ENCODE assay signal across 8 cellular contexts in the genomic region with DNA sequence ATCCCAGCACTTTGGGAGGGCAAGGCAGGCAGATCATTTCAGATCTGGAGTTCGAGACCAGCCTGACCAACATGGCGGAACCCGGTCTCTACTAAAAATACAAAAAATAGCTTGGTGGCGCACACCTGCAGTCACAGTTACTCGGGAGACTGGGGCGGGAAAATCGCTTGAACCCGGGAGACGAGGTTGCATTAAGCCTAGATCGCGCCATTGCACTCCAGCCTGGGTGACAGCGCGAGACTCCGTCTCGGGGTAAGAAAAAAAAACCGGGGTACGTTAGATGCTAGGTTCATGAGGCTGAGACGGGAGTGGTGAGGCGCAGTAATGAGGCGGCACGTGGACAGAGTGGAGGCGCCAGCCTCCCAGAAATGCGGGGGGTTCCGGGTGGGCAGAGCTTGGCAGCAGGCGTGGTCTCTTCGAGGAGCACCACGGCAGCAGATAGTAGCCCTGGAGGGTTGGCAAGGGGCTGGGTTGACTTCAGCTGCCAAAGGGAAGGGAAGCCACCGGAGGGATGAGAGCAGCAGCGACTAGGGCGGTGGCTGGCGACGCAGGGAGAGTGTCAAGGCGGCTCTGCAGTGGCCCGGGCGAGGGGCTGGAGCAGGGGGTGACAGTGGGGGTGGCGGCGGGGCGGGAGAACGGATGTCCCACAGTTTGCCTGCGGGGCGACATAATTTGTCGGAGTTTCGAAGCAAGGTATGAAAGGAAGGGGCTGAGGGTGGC. TPM values are rescaled to one million over a fixed set of nuclear protein-coding genes. Genes with fewer than 3 reads are reported as not detected.
DNase-seq lines count a peak whose midpoint lies in the region; ATAC-seq, FAIRE-seq and TF ChIP-seq lines count a peak whose summit lies in the region.

No MANE protein-coding gene starts in this region.

- no peaks in the 10 kb centered on the region for H3K9me3 ChIP-seq in kidney (ENCODE audit: control insufficient read depth in 1 of 2, low read length in 2 of 2)

- intact Hi-C loops in activated CD4-positive, alpha-beta T cell treated with anti-CD3 and anti-CD28 coated beads for 36 hours (cut with DNase I, micrococcal nuclease): loop anchor here (2.0 to 10.0 kb wide), 3 partner anchors 36 to 499 kb away; partner anchors contain the start of gene CDK11B (in 1 of the 2)
- intact Hi-C loops in kidney (cut with DNase I): no loop called here

- FAIRE-seq in kidney (lab: Jason Lieb, UNC): no peak

- CTCF ChIA-PET in activated CD4-positive, alpha-beta T cell treated with anti-CD3 and anti-CD28 coated beads for 36 hours (lab: Charles Lee): interaction anchor here (0.7 to 2.0 kb wide), 4 partner anchors 8 to 98 kb away, joined by 3 to 11 read pairs (median 3); partner anchors contain the start of gene CCNL2

- H3K27me3 Mint-ChIP-seq in activated CD4-positive, alpha-beta T cell treated with anti-CD3 and anti-CD28 coated beads for 36 hours: no peaks in the 10 kb centered on the region
- H3K27me3 Mint-ChIP-seq in activated naive CD8-positive, alpha-beta T cell treated with anti-CD3 and anti-CD28 coated beads for 36 hours: no peaks in the 10 kb centered on the region

- H3K36me3 Mint-ChIP-seq in activated CD4-positive, alpha-beta T cell treated with anti-CD3 and anti-CD28 coated beads for 36 hours (ENCODE audit: low read depth): peaks cover 62% of the 10 kb centered on the region
- peaks cover 56% of the 10 kb centered on the region for H3K36me3 Mint-ChIP-seq in activated naive CD8-positive, alpha-beta T cell treated with anti-CD3 and anti-CD28 coated beads for 36 hours

- peak overlapping the region; percentile 81 to 90 for H3K4me3 ChIP-seq in kidney (ENCODE audit: low read length in 2 of 2)

- peak overlapping the region; percentile 84 for H3K27ac Mint-ChIP-seq in activated CD4-positive, alpha-beta T cell treated with anti-CD3 and anti-CD28 coated beads for 36 hours
- H3K27ac Mint-ChIP-seq in activated naive CD8-positive, alpha-beta T cell treated with anti-CD3 and anti-CD28 coated beads for 36 hours: peak overlapping the region; percentile 92

- peak; percentile 24 for DNase-seq in activated CD4-positive, alpha-beta T cell treated with anti-CD3 and anti-CD28 coated beads for 36 hours
- no peak for DNase-seq in activated CD4-positive, alpha-beta T cell treated with anti-CD3 and anti-CD28 coated beads, Interleukin-2, amount 50 U/mL, for 1 hour
- peak; percentile 38 for DNase-seq in activated naive CD8-positive, alpha-beta T cell treated with anti-CD3 and anti-CD28 coated beads for 36 hours
- peak; percentile 77 for DNase-seq in kidney
- DNase-seq in NCI-H1694 (lab: John Stamatoyannopoulos, UW): no peak

- no peak overlapping the region for H3K27ac ChIP-seq in kidney (ENCODE audit: low read depth in 2 of 2, low read length in 2 of 2)
- H3K27ac ChIP-seq in temporal lobe (ENCODE audit: low read depth, low read length): peak overlapping the region; percentile 76

- H3K4me1 Mint-ChIP-seq in activated CD4-positive, alpha-beta T cell treated with anti-CD3 and anti-CD28 coated beads for 36 hours: peaks cover 48% of the 10 kb centered on the region
- peaks cover 42% of the 10 kb centered on the region for H3K4me1 Mint-ChIP-seq in activated naive CD8-positive, alpha-beta T cell treated with anti-CD3 and anti-CD28 coated beads for 36 hours

- H3K9me3 Mint-ChIP-seq in activated CD4-positive, alpha-beta T cell treated with anti-CD3 and anti-CD28 coated beads for 36 hours (ENCODE audit: low read depth): no peaks in the 10 kb centered on the region
- H3K9me3 Mint-ChIP-seq in activated naive CD8-positive, alpha-beta T cell treated with anti-CD3 and anti-CD28 coated beads for 36 hours: no peaks in the 10 kb centered on the region

- peaks cover 16 to 20% of the 10 kb centered on the region in 2 donors for H3K36me3 ChIP-seq in kidney (ENCODE audit: control insufficient read depth in 1 of 2, insufficient read depth in 2 of 2, low read length in 2 of 2)

- peak overlapping the region; percentile 92 for H3K4me3 Mint-ChIP-seq in activated CD4-positive, alpha-beta T cell treated with anti-CD3 and anti-CD28 coated beads for 36 hours
- H3K4me3 Mint-ChIP-seq in activated naive CD8-positive, alpha-beta T cell treated with anti-CD3 and anti-CD28 coated beads for 36 hours: peak overlapping the region; percentile 95

- no peak for ATAC-seq in activated CD4-positive, alpha-beta T cell treated with anti-CD3 and anti-CD28 coated beads for 36 hours
- ATAC-seq in HG02759 (IDR thresholded peaks at IDR 0.05; ENCODE audit: unreplicated experiment) (no peak), HG02938 (IDR thresholded peaks at IDR 0.05; ENCODE audit: unreplicated experiment) (no peak)

- POLR2A ChIA-PET in activated CD4-positive, alpha-beta T cell treated with anti-CD3 and anti-CD28 coated beads for 36 hours (lab: Charles Lee): interaction anchor here (1.5 kb wide), 1 partner anchor 31 kb away, joined by 9 read pairs; the partner anchor contains the start of gene AURKAIP1

- H3K4me1 ChIP-seq in kidney (ENCODE audit: control insufficient read depth in 1 of 2, insufficient read depth in 1 of 2, low read depth in 1 of 2, low read length in 2 of 2): peaks cover 0 to 15% of the 10 kb centered on the region in 2 donors

- TF ChIP-seq CTCF in kidney (IDR thresholded peaks at IDR 0.05; ENCODE audit: borderline replicate concordance, extremely low read depth, insufficient read depth): no peak

- H3K9ac ChIP-seq in kidney (ENCODE audit: low read length in 2 of 2): peak overlapping the region in 1 of 2 donors; percentile 91

RNA-seq across cellular contexts. Expression of gene MRPL20, which starts 0.8 kb away (rescaled TPM):
- total RNA-seq in activated CD4-positive, alpha-beta T cell treated with anti-CD3 and anti-CD28 coated beads for 36 hours: 100 to 1,000 TPM; 126 to 143 TPM
- 100 to 1,000 TPM; 181 to 182 TPM for total RNA-seq in activated naive CD8-positive, alpha-beta T cell treated with anti-CD3 and anti-CD28 coated beads for 36 hours
- 103 TPM for total RNA-seq in kidney
- 221 TPM for polyA plus RNA-seq in kidney (ENCODE audit: insufficient read depth, low read depth, low replicate concordance)
- 38.1 TPM for total RNA-seq in temporal lobe

RNA-seq across cellular contexts. Expression of gene CCNL2, which starts 7.1 kb away (rescaled TPM):
- total RNA-seq in activated CD4-positive, alpha-beta T cell treated with anti-CD3 and anti-CD28 coated beads for 36 hours: 10 to 100 TPM; 73.6 to 89.7 TPM
- 10 to 100 TPM; 91.6 to 92.2 TPM for total RNA-seq in activated naive CD8-positive, alpha-beta T cell treated with anti-CD3 and anti-CD28 coated beads for 36 hours
- total RNA-seq in kidney (199 TPM), temporal lobe (86.1 TPM)
- 72.0 TPM for polyA plus RNA-seq in kidney (ENCODE audit: insufficient read depth, low read depth, low replicate concordance)

RNA-seq across cellular contexts. Expression of gene ANKRD65, which starts 14.8 kb away (rescaled TPM):
- total RNA-seq in activated CD4-positive, alpha-beta T cell treated with anti-CD3 and anti-CD28 coated beads for 36 hours: not detected
- total RNA-seq in activated naive CD8-positive, alpha-beta T cell treated with anti-CD3 and anti-CD28 coated beads for 36 hours: not detected
- 5.2 TPM for total RNA-seq in kidney
- 7.1 TPM for polyA plus RNA-seq in kidney (ENCODE audit: insufficient read depth, low read depth, low replicate concordance)
- total RNA-seq in temporal lobe: 0.49 TPM

RNA-seq across cellular contexts. Expression of gene VWA1, which starts 29.2 kb away (rescaled TPM):
- total RNA-seq in activated CD4-positive, alpha-beta T cell treated with anti-CD3 and anti-CD28 coated beads for 36 hours: under 1 TPM; 0.56 to 0.78 TPM
- total RNA-seq in activated naive CD8-positive, alpha-beta T cell treated with anti-CD3 and anti-CD28 coated beads for 36 hours: under 1 TPM; 0.25 to 0.44 TPM
- total RNA-seq in kidney (116 TPM), temporal lobe (6.4 TPM)
- 103 TPM for polyA plus RNA-seq in kidney (ENCODE audit: insufficient read depth, low read depth, low replicate concordance)

RNA-seq across cellular contexts. Expression of gene AURKAIP1, which starts 31.3 kb away (rescaled TPM):
- total RNA-seq in activated CD4-positive, alpha-beta T cell treated with anti-CD3 and anti-CD28 coated beads for 36 hours: 100 to 1,000 TPM in 1 of 2 experiments, 10 to 100 TPM in 1; 89.5 to 117 TPM
- total RNA-seq in activated naive CD8-positive, alpha-beta T cell treated with anti-CD3 and anti-CD28 coated beads for 36 hours: 100 to 1,000 TPM; 143 to 144 TPM
- total RNA-seq in kidney (111 TPM), temporal lobe (35.4 TPM)
- polyA plus RNA-seq in kidney (ENCODE audit: insufficient read depth, low read depth, low replicate concordance): 359 TPM

Comparison
In these comparisons a context has a peak if more than half of its experiments do, and no peak if none do; other contexts are left out.
1. DNase-seq: peak in activated CD4-positive, alpha-beta T cell treated with anti-CD3 and anti-CD28 coated beads for 36 hours (single experiment), activated naive CD8-positive, alpha-beta T cell treated with anti-CD3 and anti-CD28 coated beads for 36 hours (single experiment) and kidney (single experiment); none in activated CD4-positive, alpha-beta T cell treated with anti-CD3 and anti-CD28 coated beads, Interleukin-2, amount 50 U/mL, for 1 hour (single experiment) and NCI-H1694 (single experiment).